18 cellular contexts compared by ENCODE assay signal in genomic region chr4:76622717-76623116, GRCh38.
DNase-seq lines count a peak whose midpoint lies in the region; ATAC-seq and TF ChIP-seq lines count a peak whose summit lies in the region.
"Had no signal": no experiment of that assay in that cellular context is flagged by ENCODE, and none has a peak within 500 bp of the region (broad histone marks: within the 10 kb centered on the region; RNA-seq: fewer than 3 reads in every experiment).

No MANE protein-coding gene starts in this region.

- POLR2A ChIA-PET in Caco-2 (lab: Charles Lee) = interaction anchor here (1.1 kb wide), 1 partner anchor 65 kb away, joined by 3 read pairs; no protein-coding TSS in a partner anchor

- intact Hi-C loops in Caco-2 (cut with micrococcal nuclease; ENCODE audit: unreplicated experiment) = loop anchor here (2.0 kb wide), 1 partner anchor 36 kb away; no protein-coding TSS in a partner anchor

- H3K36me3 Mint-ChIP-seq in Caco-2 (ENCODE audit: insufficient read depth, unreplicated experiment) = no peaks in the 10 kb centered on the region
- no peaks in the 10 kb centered on the region for H3K36me3 Mint-ChIP-seq in osteocyte (ENCODE audit: unreplicated experiment)
- H3K36me3 Mint-ChIP-seq: CD4-positive, alpha-beta memory T cell had no signal

- no peaks in the 10 kb centered on the region for H3K9me3 Mint-ChIP-seq in Caco-2 (ENCODE audit: unreplicated experiment)
- no peaks in the 10 kb centered on the region for H3K9me3 Mint-ChIP-seq in osteocyte (ENCODE audit: unreplicated experiment)
- H3K9me3 Mint-ChIP-seq: CD4-positive, alpha-beta memory T cell; T-helper 2 cell treated with Interferon-gamma antibody and Interleukin-4, amounts not matched to agents 5 μg/mL and 100 μg/mL, for 36 hours had no signal

- H3K27me3 Mint-ChIP-seq in Caco-2 (ENCODE audit: insufficient read depth, unreplicated experiment) (no peaks in the 10 kb centered on the region), osteocyte (ENCODE audit: unreplicated experiment) (no peaks in the 10 kb centered on the region)

- no peak for TF ChIP-seq POLR2A in gastroesophageal sphincter (IDR thresholded peaks at IDR 0.05)

- H3K4me1 ChIP-seq in Caco-2 (peaks cover 21% of the 10 kb centered on the region), gastroesophageal sphincter (peaks cover 19 to 59% (median 21%) of the 10 kb centered on the region in 3 donors), HAP-1 (peaks cover 26% of the 10 kb centered on the region)

- in situ Hi-C loops in HAP-1 (cut with MboI; ENCODE audit: low sequenced_read_pairs) = no loop called here

- TF ChIP-seq EP300 in gastroesophageal sphincter (IDR thresholded peaks at IDR 0.05) = no peak

- no peaks in the 10 kb centered on the region for H3K27me3 ChIP-seq in Caco-2 (replicated peaks; ENCODE audit: control insufficient read depth, insufficient read depth, low read length)
- H3K27me3 ChIP-seq in gastroesophageal sphincter = no peaks in the 10 kb centered on the region
- no peaks in the 10 kb centered on the region for H3K27me3 ChIP-seq in HAP-1 (ENCODE audit: low read depth)

- TF ChIP-seq CTCF in Caco-2 (IDR thresholded peaks at IDR 0.05; ENCODE audit: insufficient read depth in 1 of 2, low read depth in 1 of 2, low read length in 1 of 2, severe bottlenecking in 1 of 2, unreplicated experiment in 1 of 2) = no peak
- TF ChIP-seq CTCF in gastroesophageal sphincter (IDR thresholded peaks at IDR 0.05) = no peak
- no peak for TF ChIP-seq CTCF in osteocyte (IDR thresholded peaks at IDR 0.05)

- CTCF ChIA-PET in Caco-2 (lab: Charles Lee) = no interaction called here

- BruUV-seq in Caco-2 (replicated peaks; lab: Mats Ljungman, UMichigan) = no TSS peak

- DNase-seq in Caco-2 = no peak
- peak; percentile 14 for DNase-seq in SK-N-DZ (ENCODE audit: low spot score)
- no peak for DNase-seq in osteocyte (ENCODE audit: extremely low spot score, unreplicated experiment)
- DNase-seq in HAP-1 (ENCODE audit: low spot score in 2 of 2) = no peak
- no peak for DNase-seq in DMS53 treated with DMSO at 0.1 percent for 48 hours (lab: John Stamatoyannopoulos, UW; ENCODE audit: unreplicated experiment)
- no peak for DNase-seq in stimulated activated CD8-positive, alpha-beta memory T cell treated with anti-CD3 and anti-CD28 coated beads, Interleukin-4, amount 100 ng/mL, for 48 hours
- no peak for DNase-seq in GDM1 (lab: John Stamatoyannopoulos, UW)
- DNase-seq: activated CD4-positive, alpha-beta T cell treated with anti-CD3 and anti-CD28 coated beads for 1 hour; activated gamma-delta T cell treated with Interleukin-2 at 50 U/mL for 16 hours; CD4-positive, alpha-beta memory T cell; GF-D8; head of caudate nucleus; islet precursor cell; NCI-H446; SIG-M5; stimulated activated naive CD4-positive, alpha-beta T cell had no signal

- H3K4me1 Mint-ChIP-seq in Caco-2 (ENCODE audit: low read depth, unreplicated experiment) = peaks cover 14% of the 10 kb centered on the region
- H3K4me1 Mint-ChIP-seq in osteocyte (ENCODE audit: unreplicated experiment) = peaks cover 36% of the 10 kb centered on the region

- H3K27ac Mint-ChIP-seq in Caco-2 (ENCODE audit: unreplicated experiment) (peak overlapping the region; percentile 21), osteocyte (ENCODE audit: unreplicated experiment) (peak overlapping the region; percentile 94)
- H3K27ac Mint-ChIP-seq: CD4-positive, alpha-beta memory T cell; T-helper 2 cell treated with Interferon-gamma antibody and Interleukin-4, amounts not matched to agents 5 μg/mL and 100 μg/mL, for 36 hours had no signal

- H3K9me3 ChIP-seq in Caco-2 (no peaks in the 10 kb centered on the region), gastroesophageal sphincter (no peaks in the 10 kb centered on the region), HAP-1 (no peaks in the 10 kb centered on the region)

- WGBS in gastroesophageal sphincter (ENCODE audit: low coverage in 1 of 2), 2 donors = 25 to 38% methylated on average over 1 of the region's 1 CpG

- H3K27ac ChIP-seq in gastroesophageal sphincter = peak overlapping the region; percentile 78 to 94 (median 83)

- no peak for ATAC-seq in gastroesophageal sphincter

- H3K36me3 ChIP-seq in Caco-2 (ENCODE audit: control insufficient read depth, insufficient read depth, low read length) (no peaks in the 10 kb centered on the region), gastroesophageal sphincter (no peaks in the 10 kb centered on the region), HAP-1 (replicated peaks) (no peaks in the 10 kb centered on the region)

- no peak overlapping the region for H3K4me3 ChIP-seq in Caco-2 (ENCODE audit: low read depth, low read length)
- H3K4me3 ChIP-seq in gastroesophageal sphincter = no peak overlapping the region
- no peak overlapping the region for H3K4me3 ChIP-seq in HAP-1

- H3K4me3 Mint-ChIP-seq in Caco-2 (ENCODE audit: unreplicated experiment) (no peak overlapping the region), osteocyte (ENCODE audit: unreplicated experiment) (no peak overlapping the region)
- H3K4me3 Mint-ChIP-seq: CD4-positive, alpha-beta memory T cell; T-helper 2 cell treated with Interferon-gamma antibody and Interleukin-4, amounts not matched to agents 5 μg/mL and 100 μg/mL, for 36 hours had no signal
